14 cellular contexts compared by ENCODE assay signal in genomic region chr14:51922624-51923023, GRCh38.
A peak's percentile ranks its signal among the peaks of the same experiment; 100 is the strongest.
DNase-seq lines count a peak whose midpoint lies in the region; ATAC-seq and TF ChIP-seq lines count a peak whose summit lies in the region.
"Had no signal": no experiment of that assay in that cellular context is flagged by ENCODE, and none has a peak within 500 bp of the region (broad histone marks: within the 10 kb centered on the region; RNA-seq: fewer than 3 reads in every experiment).

No MANE protein-coding gene starts in this region.

- no peaks in the 10 kb centered on the region for H3K9me3 Mint-ChIP-seq in CD4-positive, alpha-beta T cell
- H3K9me3 Mint-ChIP-seq in activated naive CD4-positive, alpha-beta T cell treated with anti-CD3 and anti-CD28 coated beads, Interleukin-2, amount 50 U/mL, for 72 hours = peaks cover 0 to 9% of the 10 kb centered on the region in 2 donors

- in situ Hi-C loops in astrocyte of the spinal cord (cut with HindIII; ENCODE audit: low sequenced_read_pairs) = no loop called here

- H3K27me3 Mint-ChIP-seq in CD4-positive, alpha-beta T cell = no peaks in the 10 kb centered on the region

- H3K36me3 Mint-ChIP-seq in CD4-positive, alpha-beta T cell (ENCODE audit: low read depth) = peaks cover 42% of the 10 kb centered on the region
- H3K36me3 Mint-ChIP-seq in activated naive CD4-positive, alpha-beta T cell treated with anti-CD3 and anti-CD28 coated beads, Interleukin-2, amount 50 U/mL, for 72 hours = peaks cover 8 to 31% of the 10 kb centered on the region in 2 donors

- no peak for DNase-seq in CD4-positive, alpha-beta T cell
- DNase-seq in astrocyte of the spinal cord (ENCODE audit: low read depth, low spot score) (peak; percentile 45), left ventricle myocardium superior (no peak), osteoblast (ENCODE audit: insufficient read length, low spot score, missing footprints) (no peak), GM19240 (ENCODE audit: insufficient read length, low spot score) (no peak), omental fat pad (ENCODE audit: low spot score) (no peak)
- DNase-seq in activated naive CD4-positive, alpha-beta T cell treated with anti-CD3 and anti-CD28 coated beads, Interleukin-2, amount 50 U/mL, for 72 hours (ENCODE audit: low spot score in 2 of 2) = no peak
- DNase-seq: activated CD8-positive, alpha-beta T cell treated with anti-CD3 and anti-CD28 coated beads, Interleukin-2, amount 10 ng/mL, durations not matched to agents 7 days and 5 days; adrenal gland; COR-L47; NCI-H1417; NK-92 treated with Interleukin-12 subunit alpha and Interleukin-12 subunit beta, amount 100 ng/mL, for 24 hours had no signal

- intact Hi-C loops in CD4-positive, alpha-beta T cell (cut with DNase I, micrococcal nuclease) = loop anchor here in 1 of 2 experiments (5.0 kb wide), 1 partner anchor 75 kb away; no protein-coding TSS in a partner anchor
- intact Hi-C loops in left ventricle myocardium superior (cut with micrococcal nuclease) = no loop called here

- H4K20me1 ChIP-seq in osteoblast (ENCODE audit: insufficient read depth, low read length) = no peaks in the 10 kb centered on the region

- no peak for TF ChIP-seq CTCF in CD4-positive, alpha-beta T cell (IDR thresholded peaks at IDR 0.05)
- TF ChIP-seq CTCF in astrocyte of the spinal cord (IDR thresholded peaks at IDR 0.05; ENCODE audit: low read depth, low read length) (no peak), osteoblast (IDR thresholded peaks at IDR 0.05; ENCODE audit: extremely low read depth, low read depth, low read length) (no peak), omental fat pad (IDR thresholded peaks at IDR 0.05) (no peak)

- POLR2A ChIA-PET in CD4-positive, alpha-beta T cell (lab: Charles Lee) = no interaction called here

- H3K27ac Mint-ChIP-seq in CD4-positive, alpha-beta T cell = peak overlapping the region; percentile 15
- H3K27ac Mint-ChIP-seq in activated naive CD4-positive, alpha-beta T cell treated with anti-CD3 and anti-CD28 coated beads, Interleukin-2, amount 50 U/mL, for 72 hours = peak overlapping the region in 1 of 2 donors; percentile 76
- H3K27ac Mint-ChIP-seq: activated CD8-positive, alpha-beta T cell treated with anti-CD3 and anti-CD28 coated beads, Interleukin-2, amount 10 ng/mL, durations not matched to agents 7 days and 5 days had no signal

- H3K27me3 ChIP-seq in CD4-positive, alpha-beta T cell (ENCODE audit: control insufficient read depth, insufficient read depth, low read length) = no peaks in the 10 kb centered on the region
- no peaks in the 10 kb centered on the region for H3K27me3 ChIP-seq in osteoblast (ENCODE audit: insufficient read depth, low read length)
- H3K27me3 ChIP-seq: adrenal gland had no signal

- H3K36me3 ChIP-seq in osteoblast (ENCODE audit: insufficient read depth, low read length) = no peaks in the 10 kb centered on the region
- H3K36me3 ChIP-seq: adrenal gland had no signal

- ATAC-seq in CD4-positive, alpha-beta T cell (ENCODE audit: poor library complexity) = peak; percentile 20
- ATAC-seq in left ventricle myocardium superior = peak; percentile 82
- ATAC-seq in HG03159 (IDR thresholded peaks at IDR 0.05; ENCODE audit: unreplicated experiment) = no peak
- no peak for ATAC-seq in omental fat pad (ENCODE audit: low FRiP score)
- no peak for ATAC-seq in activated naive CD4-positive, alpha-beta T cell treated with anti-CD3 and anti-CD28 coated beads, Interleukin-2, amount 50 U/mL, for 72 hours
- ATAC-seq: activated CD8-positive, alpha-beta T cell treated with anti-CD3 and anti-CD28 coated beads, Interleukin-2, amount 10 ng/mL, durations not matched to agents 7 days and 5 days had no signal

- peak overlapping the region; percentile 43 for H3K4me3 Mint-ChIP-seq in CD4-positive, alpha-beta T cell
- H3K4me3 Mint-ChIP-seq: activated CD8-positive, alpha-beta T cell treated with anti-CD3 and anti-CD28 coated beads, Interleukin-2, amount 10 ng/mL, durations not matched to agents 7 days and 5 days had no signal

- H2AFZ ChIP-seq in osteoblast (ENCODE audit: low read length) = peak overlapping the region; percentile 57

- CTCF ChIA-PET in CD4-positive, alpha-beta T cell (lab: Charles Lee) = interaction anchor here (1.1 to 1.9 kb wide), 3 partner anchors 12 to 55 kb away, joined by 3 to 4 read pairs (median 3); no protein-coding TSS in a partner anchor

- peaks cover 4% of the 10 kb centered on the region for H3K4me1 ChIP-seq in osteoblast (ENCODE audit: insufficient read depth, low read length)

- peak overlapping the region; percentile 51 for H3K4me2 ChIP-seq in osteoblast (ENCODE audit: insufficient read depth, low read length)

- H3K27ac ChIP-seq in CD4-positive, alpha-beta T cell (ENCODE audit: low read depth, low read length) = no peak overlapping the region
- no peak overlapping the region for H3K27ac ChIP-seq in osteoblast (ENCODE audit: low read depth, low read length)
- H3K27ac ChIP-seq: adrenal gland had no signal

- H3K4me3 ChIP-seq in astrocyte of the spinal cord (ENCODE audit: low read depth, low read length) (no peak overlapping the region), osteoblast (ENCODE audit: insufficient read depth, low read length) (peak overlapping the region; percentile 40)
- H3K4me3 ChIP-seq: adrenal gland, lung had no signal

- no peaks in the 10 kb centered on the region for H3K79me2 ChIP-seq in osteoblast (ENCODE audit: insufficient read depth, low read length)

- no peaks in the 10 kb centered on the region for H3K9me3 ChIP-seq in CD4-positive, alpha-beta T cell (ENCODE audit: control insufficient read depth, low read length)
- H3K9me3 ChIP-seq in osteoblast (ENCODE audit: low read depth, low read length) = no peaks in the 10 kb centered on the region
- H3K9me3 ChIP-seq: adrenal gland had no signal

- peaks cover 75% of the 10 kb centered on the region for H3K4me1 Mint-ChIP-seq in CD4-positive, alpha-beta T cell (ENCODE audit: low read depth)

Comparison
In these comparisons a context has a peak if more than half of its experiments do, and no peak if none do; other contexts are left out.
1. ATAC-seq: peak in CD4-positive, alpha-beta T cell (single experiment) and left ventricle myocardium superior (single experiment); none in HG03159 (single experiment), omental fat pad (single experiment) and activated naive CD4-positive, alpha-beta T cell treated with anti-CD3 and anti-CD28 coated beads, Interleukin-2, amount 50 U/mL, for 72 hours (0 of 2).